8 cellular contexts compared by ENCODE assay signal in the genomic region with DNA sequence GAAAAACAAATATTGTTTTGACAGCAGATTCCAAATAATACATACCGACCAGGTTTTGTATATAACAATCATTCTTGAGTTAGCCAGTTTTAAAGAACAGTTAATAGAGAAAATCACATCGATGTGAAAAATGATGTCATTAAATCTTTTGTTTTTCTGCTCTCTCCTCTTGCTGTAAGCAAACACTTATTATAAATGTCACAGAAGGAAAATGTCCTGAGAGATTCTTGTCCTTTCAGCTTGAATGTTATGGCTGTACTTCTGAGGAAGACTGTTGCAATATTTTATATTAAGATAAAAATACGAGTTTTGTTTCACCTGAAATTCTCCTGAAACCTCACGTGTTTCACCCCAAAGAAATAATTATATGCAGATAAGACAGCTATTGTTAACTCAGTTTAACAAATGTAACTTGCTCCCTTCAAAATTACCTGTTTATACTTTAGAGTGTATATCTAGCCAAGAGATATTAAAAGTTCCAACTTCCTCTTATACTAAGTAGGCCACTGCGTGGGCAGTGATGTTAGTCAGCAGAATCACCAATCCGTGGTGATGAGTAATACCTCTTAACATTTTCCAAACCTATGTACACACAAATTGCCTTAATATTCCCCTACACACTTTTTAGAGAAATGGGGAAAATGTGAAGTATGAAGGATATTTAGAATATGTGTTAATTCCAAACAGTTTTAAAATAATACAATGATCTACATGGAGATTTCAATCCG.
A peak's percentile ranks its signal among the peaks of the same experiment; 100 is the strongest.
DNase-seq lines count a peak whose midpoint lies in the region; ATAC-seq and FAIRE-seq lines count a peak whose summit lies in the region.

No MANE protein-coding gene starts in this region.

- DNase-seq in CD1c-positive myeloid dendritic cell (ENCODE audit: extremely low spot score) (peak; percentile 88), UCSD-AML1 (lab: John Stamatoyannopoulos, UW; ENCODE audit: unreplicated experiment) (peak; percentile 5), kidney glomerular epithelial cell (lab: John Stamatoyannopoulos, UW) (peak; percentile 76), frontal cortex (ENCODE audit: low spot score in 2 of 2) (no peak), left colon (no peak)
- DNase-seq in effector CD4-positive, alpha-beta T cell, result no peak

- FAIRE-seq in frontal cortex (lab: Jason Lieb, UNC), result no peak

- ATAC-seq in HG02798 (IDR thresholded peaks at IDR 0.05; ENCODE audit: poor library complexity, unreplicated experiment) (peak; percentile 61), left colon (no peak), HG03571 (IDR thresholded peaks at IDR 0.05; ENCODE audit: unreplicated experiment) (no peak)

- intact Hi-C loops in left colon (cut with DNase I, micrococcal nuclease), result no loop called here

Comparison
In these comparisons a context has a peak if more than half of its experiments do, and no peak if none do; other contexts are left out.
1. DNase-seq: peak in CD1c-positive myeloid dendritic cell (single experiment), UCSD-AML1 (single experiment) and kidney glomerular epithelial cell (single experiment); none in frontal cortex (0 of 2), left colon (0 of 2) and effector CD4-positive, alpha-beta T cell (single experiment).